8 cellular contexts compared by ENCODE assay signal in the genomic region with DNA sequence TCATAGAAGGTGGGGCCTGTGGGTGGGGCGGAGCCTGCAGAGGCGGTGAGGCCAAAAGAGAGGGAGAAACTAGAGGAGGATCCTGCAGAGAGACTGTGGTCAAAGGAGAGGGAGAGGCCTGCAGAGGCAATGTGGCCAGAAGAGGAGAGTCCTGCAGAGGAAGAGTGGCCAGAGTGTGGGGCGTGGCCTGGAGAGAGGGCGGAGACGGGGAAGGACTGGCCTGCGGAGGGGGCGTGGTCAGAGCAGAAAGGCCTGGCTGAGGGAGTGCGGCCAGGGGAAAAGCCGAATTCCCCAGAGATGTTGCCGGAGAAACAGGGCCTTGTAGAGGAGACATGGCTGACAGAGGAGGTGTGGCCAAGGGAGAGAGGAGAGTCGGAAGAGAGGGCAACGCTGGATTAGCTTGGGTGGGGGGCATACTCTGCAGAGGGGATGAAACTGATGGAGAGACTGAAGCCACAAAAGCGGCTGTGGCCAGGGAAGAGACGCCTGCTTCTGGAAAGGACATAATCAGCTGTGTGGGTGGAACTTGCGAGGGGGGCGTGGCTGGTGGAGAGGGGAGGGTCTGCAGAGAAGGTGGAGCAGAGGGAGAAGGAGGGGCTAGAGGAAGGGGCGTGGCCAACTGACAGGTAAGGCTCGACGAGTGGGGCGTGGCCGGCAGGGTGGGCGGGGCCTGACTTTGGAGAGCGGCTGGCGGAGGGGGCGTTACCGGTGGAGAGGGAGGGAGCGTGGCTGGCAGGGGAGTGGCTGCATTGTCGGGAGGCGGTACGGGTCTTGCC.
DNase-seq lines count a peak whose midpoint lies in the region; ATAC-seq and TF ChIP-seq lines count a peak whose summit lies in the region.

No MANE protein-coding gene starts in this region.

- no peaks in the 10 kb centered on the region for H3K9me3 ChIP-seq in mucosa of rectum (ENCODE audit: control insufficient read depth in 2 of 2, low read length in 2 of 2)

- DNase-seq in AG10803 (ENCODE audit: low read depth) = peak; percentile 89
- peak; percentile 59 for DNase-seq in HFF-Myc (ENCODE audit: extremely low read depth, low read depth)
- peak; percentile 84 for DNase-seq in OCI-M2 (lab: John Stamatoyannopoulos, UW; ENCODE audit: unreplicated experiment)
- peak; percentile 64 for DNase-seq in activated T-cell treated with anti-CD3 and anti-CD28 coated beads for 24 hours (ENCODE audit: low read depth)
- peak; percentile 97 for DNase-seq in epithelial cell of esophagus (ENCODE audit: low read depth)
- peak; percentile 68 for DNase-seq in stimulated activated CD8-positive, alpha-beta memory T cell treated with anti-CD3 and anti-CD28 coated beads, Interleukin-4, amount 100 ng/mL, for 24 hours (ENCODE audit: low read depth)

- TF ChIP-seq CTCF in AG10803 (conservative IDR thresholded peaks at IDR 0.05; ENCODE audit: low read length) (no peak), HFF-Myc (IDR thresholded peaks at IDR 0.05; ENCODE audit: low read depth, low read length, missing control alignments) (no peak), epithelial cell of esophagus (IDR thresholded peaks at IDR 0.05; ENCODE audit: insufficient read depth, low read depth, low read length, missing control alignments) (no peak)

- H3K27me3 ChIP-seq in mucosa of rectum (ENCODE audit: control insufficient read depth in 2 of 2, insufficient read depth in 2 of 2, low read length in 2 of 2) = peaks cover 19 to 22% of the 10 kb centered on the region in 2 donors

- peak overlapping the region; percentile 65 for H3K27ac ChIP-seq in mucosa of rectum (ENCODE audit: low read depth in 2 of 2, low read length in 2 of 2)

- H3K4me3 ChIP-seq in AG10803 (ENCODE audit: low read length) (peak overlapping the region; percentile 43), HFF-Myc (replicated peaks; ENCODE audit: low read depth, low read length) (0 out of 2 replicates have a peak overlapping the region, but pooled peaks have one; percentile 15), epithelial cell of esophagus (ENCODE audit: low read length) (peak overlapping the region; percentile 34), mucosa of rectum (ENCODE audit: low read length in 2 of 2) (peak overlapping the region; percentile 37 to 59)

- ATAC-seq in HG02798 (IDR thresholded peaks at IDR 0.05; ENCODE audit: poor library complexity, unreplicated experiment) = no peak

- H3K36me3 ChIP-seq in mucosa of rectum (ENCODE audit: control insufficient read depth in 2 of 2, insufficient read depth in 2 of 2, low read length in 2 of 2) = no peaks in the 10 kb centered on the region

- H3K4me1 ChIP-seq in mucosa of rectum (ENCODE audit: control insufficient read depth in 2 of 2, insufficient read depth in 2 of 2, low read length in 2 of 2) = peaks cover 22 to 27% of the 10 kb centered on the region in 2 donors

- H3K9ac ChIP-seq in mucosa of rectum (ENCODE audit: low read depth in 1 of 2, low read length in 2 of 2) = peak overlapping the region in 1 of 2 donors; percentile 39
